In the genomic region with DNA sequence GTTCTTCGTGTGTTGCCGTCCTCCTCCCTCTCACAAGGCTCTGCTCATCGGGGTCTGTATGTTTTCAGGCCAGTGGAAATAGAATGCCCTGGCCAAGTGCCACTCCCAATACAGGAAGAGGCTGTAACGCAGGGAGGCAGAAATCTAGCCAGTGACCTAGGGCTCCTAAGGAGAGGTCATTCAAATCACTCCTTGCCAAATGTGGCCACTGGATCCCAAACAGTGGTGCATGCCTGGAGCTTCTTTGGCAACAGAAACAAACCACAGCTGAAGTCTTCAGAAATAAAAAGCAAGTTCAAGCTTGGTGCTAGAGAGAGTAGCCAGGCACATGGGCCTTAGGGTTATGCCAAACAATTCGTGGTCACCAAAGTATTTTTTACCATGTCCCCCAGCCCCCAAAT, we compare ENCODE assay signal across 10 cellular contexts.
DNase-seq lines count a peak whose midpoint lies in the region; ATAC-seq and TF ChIP-seq lines count a peak whose summit lies in the region.
"Had no signal": no experiment of that assay in that cellular context is flagged by ENCODE, and none has a peak within 500 bp of the region (broad histone marks: within the 10 kb centered on the region; RNA-seq: fewer than 3 reads in every experiment).

No MANE protein-coding gene starts in this region.

- no peak for DNase-seq in CD8-positive, alpha-beta T cell
- DNase-seq in Right ventricle myocardium superior (peak; percentile 68), prostate gland (ENCODE audit: low spot score) (no peak), NCI-H524 (lab: John Stamatoyannopoulos, UW) (no peak), NCI-H524 treated with DMSO at 0.1 percent for 48 hours (lab: John Stamatoyannopoulos, UW) (no peak)
- DNase-seq in activated CD4-positive, alpha-beta T cell treated with anti-CD3 and anti-CD28 coated beads, Interleukin-2, amount 10 ng/mL, durations not matched to agents 24 days and 14 days = no peak
- no peak for DNase-seq in stimulated activated CD4-positive, alpha-beta T cell treated with anti-CD3 and anti-CD28 coated beads, Interleukin-2, amount 100 ng/mL, for 48 hours
- DNase-seq: Kasumi-1, NCI-H69 had no signal

- ATAC-seq in CD8-positive, alpha-beta T cell = no peak
- peak; percentile 64 for ATAC-seq in Right ventricle myocardium superior (ENCODE audit: poor library complexity)

- H3K4me1 Mint-ChIP-seq in CD8-positive, alpha-beta T cell (ENCODE audit: low read depth) = peaks cover 8% of the 10 kb centered on the region
- H3K4me1 Mint-ChIP-seq in activated CD4-positive, alpha-beta T cell treated with anti-CD3 and anti-CD28 coated beads, Interleukin-2, amount 10 ng/mL, durations not matched to agents 24 days and 14 days = peaks cover 57% of the 10 kb centered on the region

- 39 to 65% (median 44%) methylated on average over 5 of the region's 5 CpGs for WGBS in adipose tissue, 3 donors
- WGBS in prostate gland = 41% methylated on average over 5 of the region's 5 CpGs

- H3K27me3 ChIP-seq in CD8-positive, alpha-beta T cell (ENCODE audit: insufficient read depth, low read length) = no peaks in the 10 kb centered on the region
- no peaks in the 10 kb centered on the region for H3K27me3 ChIP-seq in prostate gland (replicated peaks; ENCODE audit: insufficient read depth)

- no peak overlapping the region for H3K4me3 ChIP-seq in CD8-positive, alpha-beta T cell (ENCODE audit: low read depth, low read length)
- H3K4me3 ChIP-seq in prostate gland = no peak overlapping the region

- POLR2A ChIA-PET in CD8-positive, alpha-beta T cell (lab: Charles Lee) = interaction anchor here (0.7 kb wide), 2 partner anchors 72 to 155 kb away, joined by 3 to 5 read pairs; no protein-coding TSS in a partner anchor

- H3K27ac Mint-ChIP-seq in CD8-positive, alpha-beta T cell = peak overlapping the region; percentile 41
- no peak overlapping the region for H3K27ac Mint-ChIP-seq in activated CD4-positive, alpha-beta T cell treated with anti-CD3 and anti-CD28 coated beads, Interleukin-2, amount 10 ng/mL, durations not matched to agents 24 days and 14 days

- H3K27ac ChIP-seq in CD8-positive, alpha-beta T cell (ENCODE audit: low read depth, low read length) = no peak overlapping the region
- H3K27ac ChIP-seq in adipose tissue (ENCODE audit: low read depth, low read length) = peak overlapping the region; percentile 11
- H3K27ac ChIP-seq in prostate gland = peak overlapping the region; percentile 41 to 44

- H3K4me3 Mint-ChIP-seq in CD8-positive, alpha-beta T cell = no peak overlapping the region
- no peak overlapping the region for H3K4me3 Mint-ChIP-seq in activated CD4-positive, alpha-beta T cell treated with anti-CD3 and anti-CD28 coated beads, Interleukin-2, amount 10 ng/mL, durations not matched to agents 24 days and 14 days

- H3K27me3 Mint-ChIP-seq in CD8-positive, alpha-beta T cell (ENCODE audit: low read depth) = no peaks in the 10 kb centered on the region
- no peaks in the 10 kb centered on the region for H3K27me3 Mint-ChIP-seq in activated CD4-positive, alpha-beta T cell treated with anti-CD3 and anti-CD28 coated beads, Interleukin-2, amount 10 ng/mL, durations not matched to agents 24 days and 14 days

- peaks cover 71% of the 10 kb centered on the region for H3K36me3 Mint-ChIP-seq in CD8-positive, alpha-beta T cell
- peaks cover 52% of the 10 kb centered on the region for H3K36me3 Mint-ChIP-seq in activated CD4-positive, alpha-beta T cell treated with anti-CD3 and anti-CD28 coated beads, Interleukin-2, amount 10 ng/mL, durations not matched to agents 24 days and 14 days (ENCODE audit: low read depth)

- no peak for TF ChIP-seq POLR2A in prostate gland (IDR thresholded peaks at IDR 0.05)

- TF ChIP-seq CTCF in CD8-positive, alpha-beta T cell (IDR thresholded peaks at IDR 0.05) = no peak
- no peak for TF ChIP-seq CTCF in prostate gland (IDR thresholded peaks at IDR 0.05)

- H3K36me3 ChIP-seq in CD8-positive, alpha-beta T cell (ENCODE audit: insufficient read depth, low read length) = peaks cover 16% of the 10 kb centered on the region
- no peaks in the 10 kb centered on the region for H3K36me3 ChIP-seq in prostate gland

- intact Hi-C loops in CD8-positive, alpha-beta T cell (cut with DNase I, micrococcal nuclease) = no loop called here
- intact Hi-C loops in Right ventricle myocardium superior (cut with DNase I) = loop anchor here (10.0 kb wide), 1 partner anchor 63 kb away; no protein-coding TSS in a partner anchor
- intact Hi-C loops in prostate gland (cut with DNase I) = no loop called here
- intact Hi-C loops in activated CD4-positive, alpha-beta T cell treated with anti-CD3 and anti-CD28 coated beads, Interleukin-2, amount 10 ng/mL, durations not matched to agents 24 days and 14 days (cut with micrococcal nuclease) = no loop called here

- no peaks in the 10 kb centered on the region for H3K9me3 Mint-ChIP-seq in CD8-positive, alpha-beta T cell
- no peaks in the 10 kb centered on the region for H3K9me3 Mint-ChIP-seq in activated CD4-positive, alpha-beta T cell treated with anti-CD3 and anti-CD28 coated beads, Interleukin-2, amount 10 ng/mL, durations not matched to agents 24 days and 14 days

- H3K9me3 ChIP-seq in CD8-positive, alpha-beta T cell (ENCODE audit: low read length) = no peaks in the 10 kb centered on the region
- no peaks in the 10 kb centered on the region for H3K9me3 ChIP-seq in prostate gland

- no peaks in the 10 kb centered on the region for H3K4me1 ChIP-seq in CD8-positive, alpha-beta T cell (ENCODE audit: insufficient read depth, low read length)
- peaks cover 5% of the 10 kb centered on the region for H3K4me1 ChIP-seq in prostate gland (replicated peaks)

- CTCF ChIA-PET in CD8-positive, alpha-beta T cell (lab: Charles Lee) = interaction anchor here (1.1 to 2.7 kb wide), 2 partner anchors 182 to 183 kb away, joined by 3 to 7 read pairs; a partner anchor contains a TSS
